In genomic region chr17:81741594-81742452, GRCh38 we compare ENCODE assay signal across 10 cellular contexts. TPM values are rescaled to one million over a fixed set of nuclear protein-coding genes. Genes with fewer than 3 reads are reported as not detected.
DNase-seq lines count a peak whose midpoint lies in the region; ATAC-seq and TF ChIP-seq lines count a peak whose summit lies in the region.
"Had no signal": no experiment of that assay in that cellular context is flagged by ENCODE, and none has a peak within 500 bp of the region (broad histone marks: within the 10 kb centered on the region; RNA-seq: fewer than 3 reads in every experiment).

No MANE protein-coding gene starts in this region.

- H3K9ac ChIP-seq in HCT116 (ENCODE audit: low read length), result no peak overlapping the region

- no peaks in the 10 kb centered on the region for H3K4me1 ChIP-seq in HCT116 (ENCODE audit: control insufficient read depth in 1 of 2, insufficient read depth in 2 of 2, low read length in 2 of 2)
- H3K4me1 ChIP-seq in RWPE2 (ENCODE audit: insufficient read depth, poor library complexity, severe bottlenecking), result no peaks in the 10 kb centered on the region
- H3K4me1 ChIP-seq in psoas muscle, result no peaks in the 10 kb centered on the region
- H3K4me1 ChIP-seq: colonic mucosa, prostate gland had no signal

- H3K79me2 ChIP-seq in HCT116 (ENCODE audit: insufficient read depth, low read length), result no peaks in the 10 kb centered on the region

- BruUV-seq in HCT116 (replicated peaks; lab: Mats Ljungman, UMichigan), result no TSS peak

- peak; percentile 32 for ATAC-seq in HCT116
- ATAC-seq in RWPE2 (ENCODE audit: low read depth), result peak; percentile 67
- ATAC-seq in psoas muscle, result peak; percentile 11 to 45 (median 19)
- no peak for ATAC-seq in GM19023 (IDR thresholded peaks at IDR 0.05; ENCODE audit: unreplicated experiment)

- H3K36me3 ChIP-seq in HCT116 (ENCODE audit: control insufficient read depth in 1 of 2, insufficient read depth in 2 of 2, low read length in 2 of 2) (no peaks in the 10 kb centered on the region), RWPE2 (ENCODE audit: low read depth) (no peaks in the 10 kb centered on the region), psoas muscle (ENCODE audit: insufficient read depth in 1 of 2, low read depth in 1 of 2) (no peaks in the 10 kb centered on the region)
- H3K36me3 ChIP-seq: colonic mucosa, prostate gland had no signal

- RAD21 ChIA-PET in HCT116 (lab: Charles Lee; ENCODE audit: low non-redundant PET in 1 of 2, low total read pairs in 2 of 2, uncharacterized antibody in 2 of 2, unreplicated experiment in 2 of 2), result no interaction called here

- TF ChIP-seq POLR2A in HCT116 (IDR thresholded peaks at IDR 0.05; ENCODE audit: borderline replicate concordance, extremely low read depth, insufficient read depth, insufficient read length) (no peak), erythroblast (IDR thresholded peaks at IDR 0.05; ENCODE audit: low read length) (no peak)

- no peak for TF ChIP-seq CTCF in HCT116 (IDR thresholded peaks at IDR 0.05 in 2 of 3, conservative IDR thresholded peaks at IDR 0.05 in 1 of 3; ENCODE audit: borderline replicate concordance in 1 of 3, insufficient read depth in 1 of 3, low read depth in 2 of 3, low read length in 2 of 3)
- no peak for TF ChIP-seq CTCF in RWPE2 (IDR thresholded peaks at IDR 0.05; ENCODE audit: poor library complexity, severe bottlenecking)
- no peak for TF ChIP-seq CTCF in psoas muscle (IDR thresholded peaks at IDR 0.05)

- H3K27ac ChIP-seq in HCT116 (ENCODE audit: low read depth, low read length) (no peak overlapping the region), RWPE2 (ENCODE audit: poor library complexity, severe bottlenecking) (no peak overlapping the region), psoas muscle (no peak overlapping the region)
- H3K27ac ChIP-seq: colonic mucosa, prostate gland had no signal

- no peak for TF ChIP-seq RAD21 in HCT116 (IDR thresholded peaks at IDR 0.05; ENCODE audit: low read depth)

- WGBS in psoas muscle, 3 donors, result 38 to 47% (median 42%) methylated on average over 23 to 26 of the region's 26 CpGs

- DNase-seq in HCT116 (ENCODE audit: low read depth, low spot score) (no peak), RWPE2 (ENCODE audit: low spot score) (peak; percentile 79), erythroblast (lab: John Stamatoyannopoulos, UW) (peak; percentile 74 to 84), psoas muscle (no peak), AG20443 (ENCODE audit: low spot score) (no peak), DMS53 treated with DMSO at 0.1 percent for 48 hours (lab: John Stamatoyannopoulos, UW; ENCODE audit: unreplicated experiment) (no peak)
- DNase-seq: colonic mucosa, NCI-H2029 had no signal

- H3K27me3 ChIP-seq in HCT116 (ENCODE audit: insufficient read depth, low read length), result no peaks in the 10 kb centered on the region
- no peaks in the 10 kb centered on the region for H3K27me3 ChIP-seq in RWPE2 (ENCODE audit: insufficient read depth, poor library complexity, severe bottlenecking)
- H3K27me3 ChIP-seq in psoas muscle (ENCODE audit: insufficient read depth in 3 of 3, low read length in 2 of 3), result peaks cover 0 to 10% (median 8%) of the 10 kb centered on the region in 3 donors

- no peak overlapping the region for H3K4me3 ChIP-seq in HCT116 (replicated peaks in 1 of 2; ENCODE audit: low read depth in 1 of 2, low read length in 2 of 2)
- no peak overlapping the region for H3K4me3 ChIP-seq in RWPE2 (ENCODE audit: severe bottlenecking)
- H3K4me3 ChIP-seq in psoas muscle, result no peak overlapping the region
- H3K4me3 ChIP-seq: colonic mucosa, prostate gland had no signal

- no peaks in the 10 kb centered on the region for H3K9me2 ChIP-seq in HCT116 (ENCODE audit: insufficient read depth)

- H4K20me1 ChIP-seq in HCT116 (ENCODE audit: insufficient read depth), result no peaks in the 10 kb centered on the region

- H2AFZ ChIP-seq in HCT116 (ENCODE audit: low read depth, low read length, poor library complexity, severe bottlenecking), result no peak overlapping the region

- CTCF ChIA-PET in HCT116 (lab: Charles Lee), result no interaction called here

- H3K4me2 ChIP-seq in HCT116 (ENCODE audit: low read length), result no peak overlapping the region

- H3K9me3 ChIP-seq in HCT116 (ENCODE audit: control insufficient read depth in 1 of 2, insufficient read depth in 1 of 2, low read depth in 1 of 2, low read length in 2 of 2) (no peaks in the 10 kb centered on the region), RWPE2 (ENCODE audit: severe bottlenecking) (no peaks in the 10 kb centered on the region), psoas muscle (no peaks in the 10 kb centered on the region)
- H3K9me3 ChIP-seq: colonic mucosa, prostate gland had no signal

- intact Hi-C loops in HCT116 (cut with micrococcal nuclease), result no loop called here
- intact Hi-C loops in psoas muscle (cut with DNase I), result no loop called here

- POLR2A ChIA-PET in HCT116 (lab: Charles Lee), result no interaction called here

TF ChIP-seq in HCT116, 20 proteins besides CTCF, POLR2A, EP300 and RAD21:
- TF ChIP-seq ZNF274 (IDR thresholded peaks at IDR 0.05; ENCODE audit: low read depth, low read length) (no peak), ZBTB33 (IDR thresholded peaks at IDR 0.05; ENCODE audit: extremely low read depth, insufficient replicate concordance, low read length) (no peak), REST (IDR thresholded peaks at IDR 0.05; ENCODE audit: low read depth) (no peak), CBX3 (IDR thresholded peaks at IDR 0.05; ENCODE audit: low read depth) (no peak), ZFX (IDR thresholded peaks at IDR 0.05) (no peak), ATF3 (IDR thresholded peaks at IDR 0.05) (no peak)

RNA-seq across cellular contexts. Expression of gene SLC25A10, which starts 29.7 kb away (rescaled TPM):
- total RNA-seq in HCT116 (2021; ENCODE audit: unreplicated experiment) (70.8 TPM), psoas muscle (1 to 10 TPM; 2.4 to 6.3 (median 3.8) TPM)
- 52.7 and 57.5 TPM in 2 replicates for polyA plus RNA-seq in HCT116 (2012)
- 1 to 10 TPM; 5.9 to 7.0 (median 6.3) TPM for polyA plus RNA-seq in psoas muscle

RNA-seq across cellular contexts. Expression of gene MRPL12, which starts 38.7 kb away (rescaled TPM):
- total RNA-seq in HCT116 (2021; ENCODE audit: unreplicated experiment) (260 TPM), psoas muscle (100 to 1,000 TPM in 2 of 4 donors, 10 to 100 TPM in 2; 93.0 to 175 (median 104) TPM)
- polyA plus RNA-seq in HCT116 (2012), result 178 and 227 TPM in 2 replicates
- polyA plus RNA-seq in psoas muscle, result 100 to 1,000 TPM; 222 to 558 (median 242) TPM

RNA-seq across cellular contexts. Expression of gene HGS, which starts 58.0 kb away (rescaled TPM):
- total RNA-seq in HCT116 (2021; ENCODE audit: unreplicated experiment) (231 TPM), psoas muscle (10 to 100 TPM; 38.6 to 74.5 (median 56.5) TPM)
- 235 and 241 TPM in 2 replicates for polyA plus RNA-seq in HCT116 (2012)
- 100 to 1,000 TPM in 2 of 3 donors, 10 to 100 TPM in 1; 62.3 to 158 (median 139) TPM for polyA plus RNA-seq in psoas muscle

RNA-seq across cellular contexts. Expression of gene ARL16, which starts 58.2 kb away (rescaled TPM):
- total RNA-seq in HCT116 (2021; ENCODE audit: unreplicated experiment) (47.5 TPM), psoas muscle (10 to 100 TPM in 3 of 4 donors, 1 to 10 TPM in 1; 7.8 to 15.6 (median 11.9) TPM)
- 39.0 and 43.1 TPM in 2 replicates for polyA plus RNA-seq in HCT116 (2012)
- polyA plus RNA-seq in psoas muscle, result 10 to 100 TPM; 23.2 to 29.3 (median 29.1) TPM

Comparison
In these comparisons a context has a peak if more than half of its experiments do, and no peak if none do; other contexts are left out.
1. DNase-seq: peak in RWPE2 (single experiment) and erythroblast (2 of 2); none in HCT116 (single experiment), psoas muscle (0 of 2), AG20443 (single experiment) and DMS53 treated with DMSO at 0.1 percent for 48 hours (single experiment).